In the genomic region with DNA sequence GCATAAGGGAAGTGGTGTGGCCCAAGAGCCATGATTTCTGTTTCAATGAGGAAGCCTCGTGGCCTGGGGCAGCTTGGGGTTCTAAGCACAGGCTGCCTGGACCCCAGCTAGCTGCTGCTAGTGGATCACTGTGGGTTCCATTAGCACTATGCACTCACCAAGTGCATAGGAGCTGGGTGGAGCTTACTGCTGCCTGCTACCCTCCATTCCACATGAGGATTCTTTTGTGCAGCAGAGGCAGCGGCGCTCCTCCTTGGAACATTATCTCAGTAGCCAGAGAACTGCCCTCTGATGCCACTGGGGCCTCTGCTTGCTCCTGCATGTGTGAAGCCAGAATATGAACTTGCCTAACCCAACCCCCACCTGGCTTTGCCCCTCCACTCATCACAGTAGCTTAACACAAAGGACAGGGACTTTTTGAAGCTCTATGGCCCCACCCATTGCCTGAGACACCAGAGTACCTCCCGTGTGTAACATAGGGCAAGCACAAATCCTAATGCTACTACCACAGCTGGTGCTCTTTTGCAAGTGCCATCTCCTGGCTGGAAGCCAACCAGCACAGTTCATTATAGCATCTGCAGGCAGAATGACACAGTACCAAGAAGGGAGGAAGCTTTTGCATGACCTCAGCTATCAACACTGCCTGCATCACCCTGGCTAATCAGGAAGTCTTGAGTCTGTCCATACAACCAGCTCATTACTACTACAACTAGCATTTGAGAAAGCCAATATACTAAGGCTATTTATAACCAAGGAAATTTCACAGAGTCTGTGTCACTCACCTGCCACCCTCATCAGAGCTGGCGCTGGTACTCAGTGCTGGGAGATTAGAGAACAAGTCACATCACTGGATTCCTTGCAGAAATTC, we compare ENCODE assay signal across 10 cellular contexts.
DNase-seq lines count a peak whose midpoint lies in the region; ATAC-seq and TF ChIP-seq lines count a peak whose summit lies in the region.
"Had no signal": no experiment of that assay in that cellular context is flagged by ENCODE, and none has a peak within 500 bp of the region (broad histone marks: within the 10 kb centered on the region; RNA-seq: fewer than 3 reads in every experiment).

No MANE protein-coding gene starts in this region.

- H3K4me1 Mint-ChIP-seq in T-helper 17 cell (peaks cover 3% of the 10 kb centered on the region), endothelial cell (ENCODE audit: unreplicated experiment) (peaks cover 17% of the 10 kb centered on the region)

- H3K27me3 ChIP-seq in BE2C (no peaks in the 10 kb centered on the region), heart left ventricle (no peaks in the 10 kb centered on the region)

- no peaks in the 10 kb centered on the region for H3K36me3 ChIP-seq in BE2C
- H3K36me3 ChIP-seq in heart left ventricle, result no peaks in the 10 kb centered on the region
- H3K36me3 ChIP-seq: HAP-1 had no signal

- 61 to 85% (median 66%) methylated on average over 4 to 5 of the region's 5 CpGs for WGBS in heart left ventricle, 4 donors

- H3K4me3 ChIP-seq in BE2C (ENCODE audit: low read depth, low read length), result no peak overlapping the region
- no peak overlapping the region for H3K4me3 ChIP-seq in heart left ventricle
- H3K4me3 ChIP-seq: HAP-1 had no signal

- H3K4me1 ChIP-seq in BE2C (peaks cover 3% of the 10 kb centered on the region), heart left ventricle (no peaks in the 10 kb centered on the region)
- H3K4me1 ChIP-seq: HAP-1 had no signal

- H3K27me3 Mint-ChIP-seq in T-helper 17 cell, result no peaks in the 10 kb centered on the region
- peaks cover 4% of the 10 kb centered on the region for H3K27me3 Mint-ChIP-seq in endothelial cell (ENCODE audit: unreplicated experiment)

- no peaks in the 10 kb centered on the region for H3K9me3 Mint-ChIP-seq in endothelial cell (ENCODE audit: unreplicated experiment)
- H3K9me3 Mint-ChIP-seq: activated T-cell treated with anti-CD3 and anti-CD28 coated beads, Interleukin-2, amount 50 U/mL, for 24 hours had no signal

- H3K9me3 ChIP-seq in BE2C, result no peaks in the 10 kb centered on the region
- no peaks in the 10 kb centered on the region for H3K9me3 ChIP-seq in heart left ventricle
- H3K9me3 ChIP-seq in T-helper 17 cell (ENCODE audit: control insufficient read depth, low read length, poor library complexity, severe bottlenecking), result no peaks in the 10 kb centered on the region
- H3K9me3 ChIP-seq: HAP-1 had no signal

- ATAC-seq in HG02610 (IDR thresholded peaks at IDR 0.05; ENCODE audit: unreplicated experiment), result peak; percentile 72
- peak; percentile 13 to 77 (median 62) for ATAC-seq in heart left ventricle
- no peak for ATAC-seq in GM18861 (IDR thresholded peaks at IDR 0.05; ENCODE audit: unreplicated experiment)
- no peak for ATAC-seq in T-helper 17 cell

- H3K4me3 Mint-ChIP-seq in T-helper 17 cell (no peak overlapping the region), endothelial cell (ENCODE audit: unreplicated experiment) (no peak overlapping the region)
- H3K4me3 Mint-ChIP-seq: activated T-cell treated with anti-CD3 and anti-CD28 coated beads, Interleukin-2, amount 50 U/mL, for 24 hours had no signal

- intact Hi-C loops in heart left ventricle (cut with DNase I), result no loop called here

- no peak overlapping the region for H3K27ac ChIP-seq in heart left ventricle

- H3K36me3 Mint-ChIP-seq in T-helper 17 cell (ENCODE audit: low read depth), result no peaks in the 10 kb centered on the region
- no peaks in the 10 kb centered on the region for H3K36me3 Mint-ChIP-seq in endothelial cell (ENCODE audit: low read depth, unreplicated experiment)

- DNase-seq in BE2C (peak; percentile 75), NCI-H748 treated with DMSO at 0.1 percent for 48 hours (lab: John Stamatoyannopoulos, UW) (peak; percentile 74), heart left ventricle (peak in 2 of 5 donors; percentile 27 to 31), T-helper 17 cell (no peak), endothelial cell (ENCODE audit: low spot score) (no peak)
- no peak for DNase-seq in stimulated activated CD4-positive, alpha-beta T cell treated with anti-CD3 and anti-CD28 coated beads, Interleukin-2, amount 100 ng/mL, for 24 hours
- DNase-seq: activated T-cell treated with anti-CD3 and anti-CD28 coated beads, Interleukin-2, amount 50 U/mL, for 24 hours had no signal

- no peak for TF ChIP-seq CTCF in BE2C (IDR thresholded peaks at IDR 0.05; ENCODE audit: low read depth, low read length)
- TF ChIP-seq CTCF in heart left ventricle (IDR thresholded peaks at IDR 0.05), result no peak
- TF ChIP-seq CTCF in endothelial cell (IDR thresholded peaks at IDR 0.05; ENCODE audit: unreplicated experiment), result no peak

- no peak for TF ChIP-seq POLR2A in heart left ventricle (IDR thresholded peaks at IDR 0.05)

- H3K27ac Mint-ChIP-seq in T-helper 17 cell (no peak overlapping the region), endothelial cell (ENCODE audit: unreplicated experiment) (no peak overlapping the region)
- H3K27ac Mint-ChIP-seq: activated T-cell treated with anti-CD3 and anti-CD28 coated beads, Interleukin-2, amount 50 U/mL, for 24 hours had no signal

Comparison
In these comparisons a context has a peak if more than half of its experiments do, and no peak if none do; other contexts are left out.
1. DNase-seq: peak in BE2C (single experiment) and NCI-H748 treated with DMSO at 0.1 percent for 48 hours (single experiment); none in T-helper 17 cell (0 of 3), stimulated activated CD4-positive, alpha-beta T cell treated with anti-CD3 and anti-CD28 coated beads, Interleukin-2, amount 100 ng/mL, for 24 hours (0 of 2) and endothelial cell (single experiment).
2. ATAC-seq: peak in HG02610 (single experiment) and heart left ventricle (4 of 4); none in GM18861 (single experiment) and T-helper 17 cell (single experiment).